In the genomic region with DNA sequence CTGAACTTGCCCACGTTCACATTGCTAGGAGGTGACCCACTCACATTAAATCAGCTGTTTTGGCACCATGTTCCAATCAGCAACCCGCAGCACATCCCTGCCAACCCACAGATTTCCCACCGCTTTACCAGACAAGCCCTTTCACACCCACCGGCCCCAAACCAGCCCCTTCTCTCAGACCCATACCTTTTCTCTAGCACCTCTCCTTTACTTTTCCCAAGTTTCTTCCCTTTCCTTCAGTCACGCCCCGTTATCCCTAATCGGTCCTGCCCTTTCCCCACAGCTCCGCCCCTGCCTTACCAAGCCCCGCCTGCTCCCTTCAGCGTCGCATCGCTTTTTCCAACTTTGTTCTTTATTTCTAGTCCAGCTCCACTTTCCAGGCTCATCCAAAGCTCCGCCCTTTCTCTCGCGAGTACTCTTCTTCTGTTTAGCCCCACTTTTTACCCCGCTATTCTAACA, we compare ENCODE assay signal across 8 cellular contexts. TPM values are rescaled to one million over a fixed set of nuclear protein-coding genes. Genes with fewer than 3 reads are reported as not detected.
DNase-seq lines count a peak whose midpoint lies in the region; ATAC-seq, FAIRE-seq and TF ChIP-seq lines count a peak whose summit lies in the region.

No MANE protein-coding gene starts in this region.

- H3K4me2 ChIP-seq in OCI-LY7 (ENCODE audit: low read length): peak overlapping the region; percentile 71
- H3K4me2 ChIP-seq in endothelial cell of umbilical vein (ENCODE audit: insufficient read depth, low read length): peak overlapping the region; percentile 87

- POLR2A ChIA-PET in AG04450 (lab: Yijun Ruan, JAX) (interaction anchor here (0.7 to 2.0 kb wide), 3 partner anchors 19 to 62 kb away, joined by 3 to 14 read pairs (median 8); partner anchors contain the start of genes ARPC4, OGG1 and TADA3), OCI-LY7 (lab: Charles Lee) (interaction anchor here (0.5 to 2.4 kb wide), 6 partner anchors 10 to 205 kb away, joined by 3 to 16 read pairs (median 4); partner anchors contain the start of genes ARPC4, OGG1 and TADA3), endothelial cell of umbilical vein (lab: Charles Lee) (interaction anchor here (0.7 to 1.9 kb wide), 2 partner anchors 11 to 18 kb away, joined by 3 to 7 read pairs; partner anchors contain the start of gene OGG1)

- H3K36me3 Mint-ChIP-seq in nephron progenitor cell (ENCODE audit: low read depth): peaks cover 23% of the 10 kb centered on the region

- H3K9me3 ChIP-seq in AG04450 (ENCODE audit: control insufficient read depth, insufficient read depth, low read length) (no peaks in the 10 kb centered on the region; the same call in 1 of the 2 replicates), OCI-LY7 (ENCODE audit: low read length) (no peaks in the 10 kb centered on the region), endothelial cell of umbilical vein (replicated peaks; ENCODE audit: control insufficient read depth, insufficient read depth, low read length) (no peaks in the 10 kb centered on the region)

- CTCF ChIA-PET in AG04450 (lab: Charles Lee) (interaction anchor here (1.6 to 2.3 kb wide), 2 partner anchors 15 to 227 kb away, joined by 7 to 10 read pairs; no protein-coding TSS in a partner anchor), OCI-LY7 (lab: Charles Lee; ENCODE audit: unreplicated experiment) (interaction anchor here (0.7 kb wide), 1 partner anchor 227 kb away, joined by 4 read pairs; no protein-coding TSS in a partner anchor), endothelial cell of umbilical vein (lab: Charles Lee) (interaction anchor here (0.9 to 4.5 kb wide), 7 partner anchors 9 to 335 kb away, joined by 3 to 27 read pairs (median 4); partner anchors contain the start of gene OGG1)

- H3K4me1 ChIP-seq in OCI-LY7 (ENCODE audit: insufficient read depth, low read length, poor library complexity, severe bottlenecking) (peaks cover 28% of the 10 kb centered on the region), endothelial cell of umbilical vein (ENCODE audit: control insufficient read depth, extremely low read depth, insufficient read depth, low read length) (peaks cover 16% of the 10 kb centered on the region)

- TF ChIP-seq POLR2A in endothelial cell of umbilical vein (IDR thresholded peaks at IDR 0.05; ENCODE audit: low read depth, low read length): no peak

- H3K27me3 Mint-ChIP-seq in nephron progenitor cell (ENCODE audit: low read depth, poor library complexity): peaks cover 14% of the 10 kb centered on the region

- BruUV-seq in OCI-LY7 (replicated peaks; lab: Mats Ljungman, UMichigan) (no TSS peak), endothelial cell of umbilical vein (replicated peaks; lab: Mats Ljungman, UMichigan) (no TSS peak)

- no peaks in the 10 kb centered on the region for H3K9me3 Mint-ChIP-seq in nephron progenitor cell

- peak; percentile 54 for ATAC-seq in GM18511 (IDR thresholded peaks at IDR 0.05; ENCODE audit: unreplicated experiment)
- ATAC-seq in HG02973 (IDR thresholded peaks at IDR 0.05; ENCODE audit: unreplicated experiment): peak; percentile 30

- intact Hi-C loops in OCI-LY7 (cut with micrococcal nuclease; ENCODE audit: unreplicated experiment) (loop anchor here (1.0 to 5.0 kb wide), 4 partner anchors 20 to 333 kb away; partner anchors contain the start of genes ARPC4, MTMR14, SETD5 and TADA3), endothelial cell of umbilical vein (cut with micrococcal nuclease) (loop anchor here (1.0 to 2.0 kb wide), 9 partner anchors 14 to 334 kb away; partner anchors contain the start of genes CAMK1, MTMR14, OGG1 and SETD5)

- H3K4me3 Mint-ChIP-seq in nephron progenitor cell: peak overlapping the region; percentile 92

- H3K27ac ChIP-seq in AG04450 (ENCODE audit: low read depth, low read length) (peak overlapping the region; percentile 81), OCI-LY7 (ENCODE audit: low read depth, low read length, poor library complexity, severe bottlenecking) (peak overlapping the region; percentile 21), endothelial cell of umbilical vein (ENCODE audit: insufficient read depth, low read depth, low read length) (peak overlapping the region; percentile 51)

- H2AFZ ChIP-seq in OCI-LY7 (ENCODE audit: low read length) (peak overlapping the region; percentile 88; the same call in 1 of the 2 replicates), endothelial cell of umbilical vein (ENCODE audit: low read depth, low read length) (peak overlapping the region; percentile 97)

- H3K79me2 ChIP-seq in OCI-LY7 (ENCODE audit: insufficient read depth, low read depth, low read length) (peaks cover 23% of the 10 kb centered on the region), endothelial cell of umbilical vein (ENCODE audit: control insufficient read depth, insufficient read depth, low read length) (peaks cover 31% of the 10 kb centered on the region)

- TF ChIP-seq CTCF in AG04450 (IDR thresholded peaks at IDR 0.05; ENCODE audit: low read depth, low read length) (no peak), OCI-LY7 (conservative IDR thresholded peaks at IDR 0.05; ENCODE audit: low read length) (no peak), endothelial cell of umbilical vein (IDR thresholded peaks at IDR 0.05; ENCODE audit: extremely low read depth in 1 of 2, insufficient read depth in 1 of 2, low read depth in 1 of 2, low read length in 2 of 2) (no peak), nephron progenitor cell (IDR thresholded peaks at IDR 0.05) (no peak)

- DNase-seq in AG04450 (ENCODE audit: low read depth, low spot score): peak; percentile 6
- no peak for DNase-seq in OCI-LY7 (ENCODE audit: low spot score)
- DNase-seq in endothelial cell of umbilical vein (ENCODE audit: low read depth, low spot score): no peak
- DNase-seq in nephron progenitor cell: no peak
- DNase-seq in NK-92 (lab: John Stamatoyannopoulos, UW; ENCODE audit: unreplicated experiment): no peak
- no peak for DNase-seq in stimulated activated CD4-positive, alpha-beta T cell treated with anti-CD3 and anti-CD28 coated beads, Interleukin-4, amount 100 ng/mL, for 1 hour

- H3K9me2 ChIP-seq in OCI-LY7 (ENCODE audit: insufficient read depth, low read length): no peaks in the 10 kb centered on the region

- H3K27me3 ChIP-seq in AG04450 (ENCODE audit: control insufficient read depth, insufficient read depth, low read length) (peaks cover 4% of the 10 kb centered on the region), endothelial cell of umbilical vein (ENCODE audit: control insufficient read depth in 2 of 2, insufficient read depth in 2 of 2, low read length in 2 of 2) (peaks cover 0 to 2% of the 10 kb centered on the region in 2 experiments)

- peak overlapping the region; percentile 71 for H3K4me3 ChIP-seq in AG04450 (ENCODE audit: low read depth, low read length)
- H3K4me3 ChIP-seq in OCI-LY7 (ENCODE audit: low read depth, low read length, poor library complexity, severe bottlenecking): peak overlapping the region; percentile 96
- H3K4me3 ChIP-seq in endothelial cell of umbilical vein (replicated peaks in 1 of 3; ENCODE audit: insufficient read depth in 1 of 3, low read depth in 1 of 3, low read length in 3 of 3): peak overlapping the region; percentile 33 to 68 (median 39)

- dilution Hi-C loops in endothelial cell of umbilical vein (cut with MboI; ENCODE audit: extremely low pct_ligation_motif_present, low sequenced_read_pairs): no loop called here

- H3K9ac ChIP-seq in endothelial cell of umbilical vein (replicated peaks; ENCODE audit: extremely low read depth, insufficient read depth, low read length): peak overlapping the region; percentile 53

- no peaks in the 10 kb centered on the region for H3K9me1 ChIP-seq in endothelial cell of umbilical vein (replicated peaks; ENCODE audit: control insufficient read depth, extremely low read depth, insufficient read depth, low read length)

- peaks cover 12% of the 10 kb centered on the region; the same call in 1 of the 2 replicates for H4K20me1 ChIP-seq in OCI-LY7 (ENCODE audit: insufficient read depth, low read length)
- H4K20me1 ChIP-seq in endothelial cell of umbilical vein (replicated peaks; ENCODE audit: control insufficient read depth, extremely low read depth, insufficient read depth, low read length): peaks cover 4% of the 10 kb centered on the region

- peak overlapping the region; percentile 93 for H3K27ac Mint-ChIP-seq in nephron progenitor cell

- H3K4me1 Mint-ChIP-seq in nephron progenitor cell: peaks cover 32% of the 10 kb centered on the region

- no peak for FAIRE-seq in endothelial cell of umbilical vein (lab: Jason Lieb, UNC)

- H3K36me3 ChIP-seq in OCI-LY7 (ENCODE audit: insufficient read depth, low read length): peaks cover 28% of the 10 kb centered on the region
- peaks cover 0 to 12% of the 10 kb centered on the region in 2 experiments for H3K36me3 ChIP-seq in endothelial cell of umbilical vein (ENCODE audit: control insufficient read depth in 2 of 2, extremely low read depth in 1 of 2, insufficient read depth in 2 of 2, low read length in 2 of 2)

RNA-seq across cellular contexts. Expression of gene BRPF1, which starts 0.8 kb away (rescaled TPM):
- polyA plus RNA-seq in AG04450 (2011; rRNA removed) (5.7 and 8.3 TPM in 2 replicates), endothelial cell of umbilical vein (12.5 and 13.8 TPM in 2 replicates)
- polyA minus RNA-seq in AG04450 (2011; rRNA and poly(A)+ RNA removed): 16.4 and 19.5 TPM in 2 replicates
- total RNA-seq in OCI-LY7 (2014; rRNA removed; shearing (Covaris generic)): 29.2 and 31.9 TPM in 2 replicates
- total RNA-seq in OCI-LY7 (2022) (31.5 and 35.5 TPM in 2 replicates), endothelial cell of umbilical vein (23.2 and 26.2 TPM in 2 replicates)
- 12.4 and 13.7 TPM in 2 replicates for polyA plus RNA-seq in endothelial cell of umbilical vein (2011; cell fraction: cytosol; rRNA removed)
- 34.9 and 37.8 TPM in 2 replicates for polyA plus RNA-seq in endothelial cell of umbilical vein (2011; cell fraction: nucleus; rRNA removed)
- 12.4 and 13.5 TPM in 2 replicates for polyA plus RNA-seq in endothelial cell of umbilical vein (2012)
- polyA minus RNA-seq in endothelial cell of umbilical vein: 18.6 and 18.7 TPM in 2 replicates
- 13.8 TPM for polyA minus RNA-seq in endothelial cell of umbilical vein (2011; cell fraction: cytosol; rRNA and poly(A)+ RNA removed)
- polyA minus RNA-seq in endothelial cell of umbilical vein (2011; cell fraction: nucleus; rRNA and poly(A)+ RNA removed): 15.6 and 22.6 TPM in 2 replicates

RNA-seq across cellular contexts. Expression of gene OGG1, which starts 19.0 kb away (rescaled TPM):
- polyA plus RNA-seq in AG04450 (2011; rRNA removed): 23.5 and 26.5 TPM in 2 replicates
- 37.5 and 56.8 TPM in 2 replicates for polyA minus RNA-seq in AG04450 (2011; rRNA and poly(A)+ RNA removed)
- 98.9 and 121 TPM in 2 replicates for total RNA-seq in OCI-LY7 (2014; rRNA removed; shearing (Covaris generic))
- 119 and 120 TPM in 2 replicates for total RNA-seq in OCI-LY7 (2022)
- total RNA-seq in endothelial cell of umbilical vein: 24.1 and 27.2 TPM in 2 replicates
- 32.1 and 36.2 TPM in 2 replicates for polyA plus RNA-seq in endothelial cell of umbilical vein
- polyA plus RNA-seq in endothelial cell of umbilical vein (2011; cell fraction: cytosol; rRNA removed): 25.8 and 27.0 TPM in 2 replicates
- 36.0 and 36.3 TPM in 2 replicates for polyA plus RNA-seq in endothelial cell of umbilical vein (2011; cell fraction: nucleus; rRNA removed)
- polyA plus RNA-seq in endothelial cell of umbilical vein (2012): 14.5 and 19.7 TPM in 2 replicates
- 49.9 and 61.9 TPM in 2 replicates for polyA minus RNA-seq in endothelial cell of umbilical vein
- 25.4 TPM for polyA minus RNA-seq in endothelial cell of umbilical vein (2011; cell fraction: cytosol; rRNA and poly(A)+ RNA removed)
- 37.2 and 41.7 TPM in 2 replicates for polyA minus RNA-seq in endothelial cell of umbilical vein (2011; cell fraction: nucleus; rRNA and poly(A)+ RNA removed)

RNA-seq across cellular contexts. Expression of gene CPNE9, which starts 27.1 kb away (rescaled TPM):
- not detected in 2 replicates for polyA plus RNA-seq in AG04450 (2011; rRNA removed)
- not detected in 2 replicates for polyA minus RNA-seq in AG04450 (2011; rRNA and poly(A)+ RNA removed)
- 0.08 TPM in 1 of 2 replicates, not detected in the other for total RNA-seq in OCI-LY7 (2014; rRNA removed; shearing (Covaris generic))
- 0.22 TPM in 1 of 2 replicates, not detected in the other for total RNA-seq in OCI-LY7 (2022)
- not detected in 2 replicates for total RNA-seq in endothelial cell of umbilical vein
- polyA plus RNA-seq in endothelial cell of umbilical vein: not detected in 2 replicates
- polyA plus RNA-seq in endothelial cell of umbilical vein (2011; cell fraction: cytosol; rRNA removed): not detected in 2 replicates
- polyA plus RNA-seq in endothelial cell of umbilical vein (2011; cell fraction: nucleus; rRNA removed): 0.13 and 0.26 TPM in 2 replicates
- polyA plus RNA-seq in endothelial cell of umbilical vein (2012): not detected in 2 replicates
- polyA minus RNA-seq in endothelial cell of umbilical vein: not detected in 2 replicates
- not detected for polyA minus RNA-seq in endothelial cell of umbilical vein (2011; cell fraction: cytosol; rRNA and poly(A)+ RNA removed)
- not detected in 2 replicates for polyA minus RNA-seq in endothelial cell of umbilical vein (2011; cell fraction: nucleus; rRNA and poly(A)+ RNA removed)

RNA-seq across cellular contexts. Expression of gene CAMK1, which starts 39.0 kb away (rescaled TPM):
- 26.8 and 28.7 TPM in 2 replicates for polyA plus RNA-seq in AG04450 (2011; rRNA removed)
- 14.6 and 17.7 TPM in 2 replicates for polyA minus RNA-seq in AG04450 (2011; rRNA and poly(A)+ RNA removed)
- not detected in 2 replicates for total RNA-seq in OCI-LY7 (2014; rRNA removed; shearing (Covaris generic))
- not detected in 2 replicates for total RNA-seq in OCI-LY7 (2022)
- total RNA-seq in endothelial cell of umbilical vein: 23.5 and 25.7 TPM in 2 replicates
- polyA plus RNA-seq in endothelial cell of umbilical vein: 24.4 and 28.4 TPM in 2 replicates
- polyA plus RNA-seq in endothelial cell of umbilical vein (2011; cell fraction: cytosol; rRNA removed): 27.5 and 32.0 TPM in 2 replicates
- 23.2 and 25.2 TPM in 2 replicates for polyA plus RNA-seq in endothelial cell of umbilical vein (2011; cell fraction: nucleus; rRNA removed)
- polyA plus RNA-seq in endothelial cell of umbilical vein (2012): 21.5 and 22.5 TPM in 2 replicates
- polyA minus RNA-seq in endothelial cell of umbilical vein: 15.4 and 16.6 TPM in 2 replicates
- 2.2 TPM for polyA minus RNA-seq in endothelial cell of umbilical vein (2011; cell fraction: cytosol; rRNA and poly(A)+ RNA removed)
- polyA minus RNA-seq in endothelial cell of umbilical vein (2011; cell fraction: nucleus; rRNA and poly(A)+ RNA removed): 5.2 and 8.0 TPM in 2 replicates

Comparison
In these comparisons a context has a peak if more than half of its experiments do, and no peak if none do; other contexts are left out.
1. H3K27ac ChIP-seq: peak in every context shown above with its lines; median percentile 81 in AG04450; 51 in endothelial cell of umbilical vein; 21 in OCI-LY7.
2. H3K4me3 ChIP-seq: peak in every context shown above with its lines; median percentile 96 in OCI-LY7; 71 in AG04450; 39 in endothelial cell of umbilical vein.